1 cellular context compared by ENCODE assay signal in genomic region chr2:74472086-74472944, GRCh38.
TF ChIP-seq lines count a peak whose summit lies in the region.

MRPL53 (minus strand) TSS chr2:74472680; CDS start chr2:74472660, 20 bp downstream.

TF ChIP-seq in HepG2, 621 proteins besides CTCF, POLR2A, EP300 and RAD21 (continued from another document and continues in another):
- TF ChIP-seq, protein P1, sequence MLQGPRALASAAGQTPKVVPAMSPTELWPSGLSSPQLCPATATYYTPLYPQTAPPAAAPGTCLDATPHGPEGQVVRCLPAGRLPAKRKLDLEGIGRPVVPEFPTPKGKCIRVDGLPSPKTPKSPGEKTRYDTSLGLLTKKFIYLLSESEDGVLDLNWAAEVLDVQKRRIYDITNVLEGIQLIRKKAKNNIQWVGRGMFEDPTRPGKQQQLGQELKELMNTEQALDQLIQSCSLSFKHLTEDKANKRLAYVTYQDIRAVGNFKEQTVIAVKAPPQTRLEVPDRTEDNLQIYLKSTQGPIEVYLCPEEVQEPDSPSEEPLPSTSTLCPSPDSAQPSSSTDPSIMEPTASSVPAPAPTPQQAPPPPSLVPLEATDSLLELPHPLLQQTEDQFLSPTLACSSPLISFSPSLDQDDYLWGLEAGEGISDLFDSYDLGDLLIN (CRISPR knock-in tag; IDR thresholded peaks at IDR 0.05; ENCODE audit: borderline replicate concordance) = no peak
- TF ChIP-seq JUNB (CRISPR knock-in tag; IDR thresholded peaks at IDR 0.05; ENCODE audit: borderline replicate concordance) (no peak), TBP (CRISPR knock-in tag; IDR thresholded peaks at IDR 0.05) (0 out of 2 replicates have a peak, but pooled peaks have one; percentile 14), ZNF383 (CRISPR knock-in tag; IDR thresholded peaks at IDR 0.05; ENCODE audit: borderline replicate concordance) (peak; percentile 98), ZBTB34 (CRISPR knock-in tag; IDR thresholded peaks at IDR 0.05) (peak; percentile 88; the same call in 1 of the 2 replicates), ZNF282 (IDR thresholded peaks at IDR 0.05; ENCODE audit: partially characterized antibody) (no peak), TRAFD1 (CRISPR knock-in tag; IDR thresholded peaks at IDR 0.05; ENCODE audit: borderline replicate concordance) (peak; percentile 78), ZNF615 (CRISPR knock-in tag; IDR thresholded peaks at IDR 0.05; ENCODE audit: borderline replicate concordance) (peak; percentile 96), NFE2L1 (CRISPR knock-in tag; IDR thresholded peaks at IDR 0.05; ENCODE audit: borderline replicate concordance) (no peak; the same call in 1 of the 2 replicates), CCDC6 (CRISPR knock-in tag; IDR thresholded peaks at IDR 0.05) (peak; percentile 90), MTERF4 (CRISPR knock-in tag; IDR thresholded peaks at IDR 0.05) (peak; percentile 80; the same call in 1 of the 2 replicates), DBP (CRISPR knock-in tag; IDR thresholded peaks at IDR 0.05; ENCODE audit: not compliant biosample characterization) (no peak), ZNF335 (CRISPR knock-in tag; IDR thresholded peaks at IDR 0.05) (peak; percentile 93; the same call in 1 of the 2 replicates), ZNF652 (CRISPR knock-in tag; IDR thresholded peaks at IDR 0.05; ENCODE audit: borderline replicate concordance, low read depth) (peak; percentile 49; the same call in 1 of the 2 replicates), HMGXB3 (CRISPR knock-in tag; IDR thresholded peaks at IDR 0.05; ENCODE audit: borderline replicate concordance) (peak; percentile 95), DPF2 (CRISPR knock-in tag; IDR thresholded peaks at IDR 0.05; ENCODE audit: borderline replicate concordance, low read depth) (no peak; the same call in 1 of the 2 replicates), ZBTB10 (CRISPR knock-in tag; IDR thresholded peaks at IDR 0.05; ENCODE audit: borderline replicate concordance) (no peak; the same call in 1 of the 2 replicates), TERF1 (CRISPR knock-in tag; IDR thresholded peaks at IDR 0.05) (peak; percentile 76; the same call in 1 of the 2 replicates), ZNF317 (CRISPR knock-in tag; IDR thresholded peaks at IDR 0.05) (peak; percentile 88; the same call in 1 of the 2 replicates), HOXA5 (CRISPR knock-in tag; IDR thresholded peaks at IDR 0.05) (peak; percentile 96), ZNF225 (CRISPR knock-in tag; IDR thresholded peaks at IDR 0.05) (peak; percentile 96), U2AF2 (IDR thresholded peaks at IDR 0.05; ENCODE audit: low read depth, low read length) (no peak; the same call in 1 of the 2 replicates), ATF5 (CRISPR knock-in tag; IDR thresholded peaks at IDR 0.05; ENCODE audit: low read depth) (peak; percentile 97), ZNF570 (CRISPR knock-in tag; IDR thresholded peaks at IDR 0.05; ENCODE audit: borderline replicate concordance) (0 out of 2 replicates have a peak, but pooled peaks have one; percentile 95), ZNF660 (CRISPR knock-in tag; IDR thresholded peaks at IDR 0.05; ENCODE audit: borderline replicate concordance, low read depth) (peak; percentile 26; the same call in 1 of the 2 replicates), IKZF4 (CRISPR knock-in tag; IDR thresholded peaks at IDR 0.05; ENCODE audit: borderline replicate concordance, low read depth, not compliant biosample characterization) (peak; percentile 90), ZNF251 (CRISPR knock-in tag; IDR thresholded peaks at IDR 0.05) (peak; percentile 58; the same call in 1 of the 2 replicates), ASH2L (IDR thresholded peaks at IDR 0.05; ENCODE audit: insufficient read length, low read depth, low read length) (peak; percentile 99), ZNF788 (CRISPR knock-in tag; IDR thresholded peaks at IDR 0.05; ENCODE audit: borderline replicate concordance) (peak; percentile 98), SAP130 (CRISPR knock-in tag; IDR thresholded peaks at IDR 0.05; ENCODE audit: low read depth) (peak; percentile 98), ZNF101 (CRISPR knock-in tag; IDR thresholded peaks at IDR 0.05; ENCODE audit: borderline replicate concordance, low read depth) (0 out of 2 replicates have a peak, but pooled peaks have one; percentile 77), FLYWCH1 (CRISPR knock-in tag; IDR thresholded peaks at IDR 0.05) (no peak), ZNF274 (CRISPR knock-in tag; IDR thresholded peaks at IDR 0.05) (peak; percentile 98), THAP11 (CRISPR knock-in tag; IDR thresholded peaks at IDR 0.05) (peak; percentile 96), ZNF841 (CRISPR knock-in tag; IDR thresholded peaks at IDR 0.05; ENCODE audit: borderline replicate concordance) (no peak), ZFP1 (CRISPR knock-in tag; IDR thresholded peaks at IDR 0.05) (0 out of 2 replicates have a peak, but pooled peaks have one; percentile 43), ZC3H4 (CRISPR knock-in tag; IDR thresholded peaks at IDR 0.05; ENCODE audit: borderline replicate concordance) (peak; percentile 92; the same call in 1 of the 2 replicates), TRIM24 (CRISPR knock-in tag; IDR thresholded peaks at IDR 0.05) (no peak), CCAR2 (optimal IDR thresholded peaks at IDR 0.05; ENCODE audit: low read depth, low read length) (no peak)
- TF ChIP-seq, protein P2, sequence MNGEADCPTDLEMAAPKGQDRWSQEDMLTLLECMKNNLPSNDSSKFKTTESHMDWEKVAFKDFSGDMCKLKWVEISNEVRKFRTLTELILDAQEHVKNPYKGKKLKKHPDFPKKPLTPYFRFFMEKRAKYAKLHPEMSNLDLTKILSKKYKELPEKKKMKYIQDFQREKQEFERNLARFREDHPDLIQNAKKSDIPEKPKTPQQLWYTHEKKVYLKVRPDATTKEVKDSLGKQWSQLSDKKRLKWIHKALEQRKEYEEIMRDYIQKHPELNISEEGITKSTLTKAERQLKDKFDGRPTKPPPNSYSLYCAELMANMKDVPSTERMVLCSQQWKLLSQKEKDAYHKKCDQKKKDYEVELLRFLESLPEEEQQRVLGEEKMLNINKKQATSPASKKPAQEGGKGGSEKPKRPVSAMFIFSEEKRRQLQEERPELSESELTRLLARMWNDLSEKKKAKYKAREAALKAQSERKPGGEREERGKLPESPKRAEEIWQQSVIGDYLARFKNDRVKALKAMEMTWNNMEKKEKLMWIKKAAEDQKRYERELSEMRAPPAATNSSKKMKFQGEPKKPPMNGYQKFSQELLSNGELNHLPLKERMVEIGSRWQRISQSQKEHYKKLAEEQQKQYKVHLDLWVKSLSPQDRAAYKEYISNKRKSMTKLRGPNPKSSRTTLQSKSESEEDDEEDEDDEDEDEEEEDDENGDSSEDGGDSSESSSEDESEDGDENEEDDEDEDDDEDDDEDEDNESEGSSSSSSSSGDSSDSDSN (CRISPR knock-in tag; IDR thresholded peaks at IDR 0.05) = peak; percentile 97
